ENCODE assay signal across 24 cellular contexts in genomic region chr6:167583412-167583811, GRCh38.
"Had no signal": no experiment of that assay in that cellular context is flagged by ENCODE, and none has a peak within 500 bp of the region (broad histone marks: within the 10 kb centered on the region; RNA-seq: fewer than 3 reads in every experiment).

No MANE protein-coding gene starts in this region.

- DNase-seq: stimulated activated CD4-positive, alpha-beta T cell treated with anti-CD3 and anti-CD28 coated beads, Interleukin-2, amount 100 ng/mL, for 48 hours; stimulated activated CD4-positive, alpha-beta T cell treated with anti-CD3 and anti-CD28 coated beads, Interleukin-4, amount 100 ng/mL, for 1 hour; stimulated activated CD4-positive, alpha-beta T cell treated with anti-CD3 and anti-CD28 coated beads, Interleukin-4, amount 100 ng/mL, for 24 hours; stimulated activated CD4-positive, alpha-beta T cell treated with anti-CD3 and anti-CD28 coated beads, Interleukin-4, amount 100 ng/mL, for 4 hours; stimulated activated CD8-positive, alpha-beta memory T cell treated with anti-CD3 and anti-CD28 coated beads, Interleukin-4, amount 100 ng/mL, for 48 hours; stimulated activated naive B cell treated with anti-CD40 and anti-IgM and Interleukin-4, amounts not matched to agents 10 μg/mL and 1 μg/mL and 100 μg/mL, for 72 hours; stimulated activated naive CD4-positive, alpha-beta T cell; stimulated activated naive CD4-positive, alpha-beta T cell treated with Interleukin-2 at 50 U/mL for 16 hours; stimulated activated naive CD8-positive, alpha-beta T cell treated with anti-CD3 and anti-CD28 coated beads, Interleukin-15, amount 100 ng/mL, for 72 hours; stimulated activated naive CD8-positive, alpha-beta T cell treated with anti-CD3 and anti-CD28 coated beads, Interleukin-15, Interleukin-2, amounts not matched to agents 100 U/mL and 50 U/mL, for 24 hours; stomach; substantia nigra; testis; thyroid gland; tibial artery; transverse colon; trophoblast cell; upper lobe of left lung; upper lobe of right lung; uterus had no signal

- H3K27ac ChIP-seq: stomach, suprapubic skin, testis, thoracic aorta, thyroid gland, tibial artery, tibial nerve, transverse colon, upper lobe of left lung, upper lobe of right lung, uterus, vagina had no signal

- H3K4me1 ChIP-seq: stomach, testis, thyroid gland, tibial nerve, transverse colon, upper lobe of left lung, upper lobe of right lung, uterus, vagina had no signal

- H3K36me3 ChIP-seq: stomach, suprapubic skin, thoracic aorta, thyroid gland, tibial artery, tibial nerve, transverse colon, upper lobe of left lung, upper lobe of right lung, uterus, vagina had no signal

- H3K4me3 ChIP-seq: stomach, suprapubic skin, testis, thoracic aorta, thyroid gland, tibial artery, tibial nerve, transverse colon, upper lobe of left lung, upper lobe of right lung, uterus, vagina had no signal

- H3K9me3 ChIP-seq: suprapubic skin, testis, thyroid gland, upper lobe of right lung had no signal
